ENCODE assay signal across 10 cellular contexts in genomic region chr3:81643721-81644120, GRCh38.
DNase-seq lines count a peak whose midpoint lies in the region; ATAC-seq and TF ChIP-seq lines count a peak whose summit lies in the region.
"Had no signal": no experiment of that assay in that cellular context is flagged by ENCODE, and none has a peak within 500 bp of the region (broad histone marks: within the 10 kb centered on the region; RNA-seq: fewer than 3 reads in every experiment).

No MANE protein-coding gene starts in this region.

- no peaks in the 10 kb centered on the region for H3K36me3 ChIP-seq in cardiac muscle cell

- no peaks in the 10 kb centered on the region for H3K9me3 Mint-ChIP-seq in activated T-cell treated with anti-CD3 and anti-CD28 coated beads, Interleukin-2, amount 50 U/mL, for 72 hours
- H3K9me3 Mint-ChIP-seq: activated naive CD8-positive, alpha-beta T cell treated with anti-CD3 and anti-CD28 coated beads for 36 hours had no signal

- H3K4me1 ChIP-seq in cardiac muscle cell (ENCODE audit: low read depth) = peaks cover 20% of the 10 kb centered on the region

- H3K27me3 Mint-ChIP-seq in activated T-cell treated with anti-CD3 and anti-CD28 coated beads, Interleukin-2, amount 50 U/mL, for 72 hours (ENCODE audit: low read depth) = no peaks in the 10 kb centered on the region
- H3K27me3 Mint-ChIP-seq: activated naive CD8-positive, alpha-beta T cell treated with anti-CD3 and anti-CD28 coated beads for 36 hours had no signal

- no peaks in the 10 kb centered on the region for H3K27me3 ChIP-seq in cardiac muscle cell

- peaks cover 0 to 3% of the 10 kb centered on the region in 2 donors for H3K36me3 Mint-ChIP-seq in activated T-cell treated with anti-CD3 and anti-CD28 coated beads, Interleukin-2, amount 50 U/mL, for 72 hours (ENCODE audit: insufficient read depth in 2 of 2)

- no peak overlapping the region for H3K27ac Mint-ChIP-seq in activated T-cell treated with anti-CD3 and anti-CD28 coated beads, Interleukin-2, amount 50 U/mL, for 72 hours
- H3K27ac Mint-ChIP-seq: activated naive CD8-positive, alpha-beta T cell treated with anti-CD3 and anti-CD28 coated beads for 36 hours had no signal

- H3K9me3 ChIP-seq in cardiac muscle cell (ENCODE audit: low read depth) = no peaks in the 10 kb centered on the region

- TF ChIP-seq CTCF in cardiac muscle cell (IDR thresholded peaks at IDR 0.05; ENCODE audit: low read depth, low read length) = peak; percentile 38

- no peak for ATAC-seq in activated T-cell treated with anti-CD3 and anti-CD28 coated beads, Interleukin-2, amount 50 U/mL, for 72 hours (replicated peaks in 1 of 2)

- no peaks in the 10 kb centered on the region for H3K4me1 Mint-ChIP-seq in activated T-cell treated with anti-CD3 and anti-CD28 coated beads, Interleukin-2, amount 50 U/mL, for 72 hours (ENCODE audit: low read depth)
- H3K4me1 Mint-ChIP-seq: activated naive CD8-positive, alpha-beta T cell treated with anti-CD3 and anti-CD28 coated beads for 36 hours had no signal

- H3K4me3 ChIP-seq in cardiac muscle cell = no peak overlapping the region

- DNase-seq in A172 (ENCODE audit: low spot score) (peak; percentile 14), H4 (ENCODE audit: low spot score) (peak; percentile 7), RPMI7951 (ENCODE audit: low read depth) (peak; percentile 9), cardiac muscle cell (ENCODE audit: low read depth in 1 of 2, low spot score in 1 of 2) (peak; percentile 45 to 60), NCI-H187 (lab: John Stamatoyannopoulos, UW) (no peak)
- no peak for DNase-seq in activated effector memory CD4-positive, alpha-beta T cell treated with anti-CD3 and anti-CD28 coated beads, Interleukin-2, amount 50 U/mL, for 16 hours
- DNase-seq in activated T-cell treated with anti-CD3 and anti-CD28 coated beads, Interleukin-2, amount 50 U/mL, for 72 hours = no peak
- no peak for DNase-seq in activated CD8-positive, alpha-beta memory T cell treated with anti-CD3 and anti-CD28 coated beads, Interleukin-2, amount 50 U/mL, for 48 hours
- DNase-seq: activated naive CD8-positive, alpha-beta T cell treated with anti-CD3 and anti-CD28 coated beads for 36 hours had no signal

- no peak overlapping the region for H3K27ac ChIP-seq in cardiac muscle cell
- H3K27ac ChIP-seq: KMS-11 had no signal

- no peak overlapping the region for H3K4me3 Mint-ChIP-seq in activated T-cell treated with anti-CD3 and anti-CD28 coated beads, Interleukin-2, amount 50 U/mL, for 72 hours
- H3K4me3 Mint-ChIP-seq: activated naive CD8-positive, alpha-beta T cell treated with anti-CD3 and anti-CD28 coated beads for 36 hours had no signal

Comparison
In these comparisons a context has a peak if more than half of its experiments do, and no peak if none do; other contexts are left out.
1. DNase-seq: peak in A172 (single experiment), H4 (single experiment), RPMI7951 (single experiment) and cardiac muscle cell (2 of 2); none in activated effector memory CD4-positive, alpha-beta T cell treated with anti-CD3 and anti-CD28 coated beads, Interleukin-2, amount 50 U/mL, for 16 hours (single experiment), activated T-cell treated with anti-CD3 and anti-CD28 coated beads, Interleukin-2, amount 50 U/mL, for 72 hours (0 of 2), activated CD8-positive, alpha-beta memory T cell treated with anti-CD3 and anti-CD28 coated beads, Interleukin-2, amount 50 U/mL, for 48 hours (single experiment) and NCI-H187 (0 of 2).